ENCODE assay signal across 8 cellular contexts in the genomic region with DNA sequence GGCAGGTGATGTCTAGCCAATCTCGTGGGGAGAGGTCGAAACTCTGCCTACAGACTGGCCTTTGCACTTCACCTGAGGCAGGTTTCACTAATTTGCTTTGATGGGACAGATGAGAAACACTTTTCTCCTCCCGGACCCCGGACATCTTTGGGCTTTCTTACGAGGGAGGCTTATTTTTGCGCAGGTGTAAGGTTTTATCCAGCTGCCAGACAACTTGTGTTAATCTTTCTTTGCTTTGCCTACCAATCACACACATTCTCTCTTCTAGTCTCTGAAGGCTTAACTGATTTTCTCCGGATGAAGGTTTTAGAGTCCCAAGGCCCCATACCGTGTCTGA. TPM values are rescaled to one million over a fixed set of nuclear protein-coding genes. Genes with fewer than 3 reads are reported as not detected.
DNase-seq lines count a peak whose midpoint lies in the region; ATAC-seq and TF ChIP-seq lines count a peak whose summit lies in the region.

No MANE protein-coding gene starts in this region.

- intact Hi-C loops in heart left ventricle (cut with DNase I), result loop anchor here in 1 of 10 donors (10.0 kb wide), 1 partner anchor 73 kb away; no protein-coding TSS in a partner anchor
- intact Hi-C loops in left ventricle myocardium superior (cut with micrococcal nuclease), result no loop called here
- intact Hi-C loops in lower lobe of right lung (cut with DNase I), result no loop called here

- WGBS in heart left ventricle, 4 donors, result 10 to 28% (median 23%) methylated on average over 8 of the region's 8 CpGs
- 11 to 14% methylated on average over 6 to 8 of the region's 8 CpGs for WGBS in tibial nerve, 2 donors

- H3K4me1 ChIP-seq in heart left ventricle (peaks cover 0 to 38% (median 0%) of the 10 kb centered on the region in 12 donors), lower lobe of right lung (peaks cover 8% of the 10 kb centered on the region), tibial nerve (peaks cover 0 to 11% (median 5%) of the 10 kb centered on the region in 4 donors)

- peaks cover 79% of the 10 kb centered on the region for H3K4me1 Mint-ChIP-seq in activated naive CD8-positive, alpha-beta T cell treated with anti-CD3 and anti-CD28 coated beads, Interleukin-2, amount 50 U/mL, for 24 hours

- no peak for TF ChIP-seq EP300 in tibial nerve (IDR thresholded peaks at IDR 0.05)

- H3K9me3 ChIP-seq in heart left ventricle, result no peaks in the 10 kb centered on the region
- H3K9me3 ChIP-seq in lower lobe of right lung, result no peaks in the 10 kb centered on the region
- H3K9me3 ChIP-seq in tibial nerve, result no peaks in the 10 kb centered on the region

- TF ChIP-seq POLR2A in heart left ventricle (IDR thresholded peaks at IDR 0.05), result no peak
- TF ChIP-seq POLR2A in tibial nerve (IDR thresholded peaks at IDR 0.05), result no peak

- POLR2A ChIA-PET in HEK293T (lab: Yijun Ruan, JAX), result interaction anchor here (1.0 to 2.0 kb wide), 4 partner anchors 9 to 35 kb away, joined by 3 to 5 read pairs (median 3); no protein-coding TSS in a partner anchor

- H3K4me3 ChIP-seq in heart left ventricle (peak overlapping the region; percentile 41 to 67 (median 58)), lower lobe of right lung (peak overlapping the region; percentile 62), tibial nerve (peak overlapping the region; percentile 24 to 62 (median 50))

- no peaks in the 10 kb centered on the region for H3K27me3 Mint-ChIP-seq in activated naive CD8-positive, alpha-beta T cell treated with anti-CD3 and anti-CD28 coated beads, Interleukin-2, amount 50 U/mL, for 24 hours

- no peaks in the 10 kb centered on the region for H3K36me3 ChIP-seq in heart left ventricle
- H3K36me3 ChIP-seq in lower lobe of right lung, result no peaks in the 10 kb centered on the region
- no peaks in the 10 kb centered on the region for H3K36me3 ChIP-seq in tibial nerve

- peak overlapping the region; percentile 90 for H3K4me3 Mint-ChIP-seq in activated naive CD8-positive, alpha-beta T cell treated with anti-CD3 and anti-CD28 coated beads, Interleukin-2, amount 50 U/mL, for 24 hours

- no peak for TF ChIP-seq CTCF in heart left ventricle (IDR thresholded peaks at IDR 0.05)
- TF ChIP-seq CTCF in lower lobe of right lung (IDR thresholded peaks at IDR 0.05), result no peak
- no peak for TF ChIP-seq CTCF in tibial nerve (IDR thresholded peaks at IDR 0.05)

- H3K9me3 Mint-ChIP-seq in activated naive CD8-positive, alpha-beta T cell treated with anti-CD3 and anti-CD28 coated beads, Interleukin-2, amount 50 U/mL, for 24 hours, result peaks cover under 1% of the 10 kb centered on the region

- peaks cover 9% of the 10 kb centered on the region for H3K36me3 Mint-ChIP-seq in activated naive CD8-positive, alpha-beta T cell treated with anti-CD3 and anti-CD28 coated beads, Interleukin-2, amount 50 U/mL, for 24 hours (ENCODE audit: low read depth)

- ATAC-seq in heart left ventricle (no peak), left ventricle myocardium superior (no peak), lower lobe of right lung (peak in 1 of 2 donors; percentile 4), HG03354 (IDR thresholded peaks at IDR 0.05; ENCODE audit: poor library complexity, severe bottlenecking, unreplicated experiment) (no peak)
- ATAC-seq in activated naive CD8-positive, alpha-beta T cell treated with anti-CD3 and anti-CD28 coated beads, Interleukin-2, amount 50 U/mL, for 24 hours, result no peak

- CTCF ChIA-PET in HEK293T (lab: Yijun Ruan, JAX), result no interaction called here

- H3K27me3 ChIP-seq in heart left ventricle, result peaks cover 0 to 14% (median 0%) of the 10 kb centered on the region in 9 donors
- peaks cover 6% of the 10 kb centered on the region for H3K27me3 ChIP-seq in lower lobe of right lung (ENCODE audit: low read depth)
- peaks cover 0 to 14% of the 10 kb centered on the region in 2 donors for H3K27me3 ChIP-seq in tibial nerve

- H3K27ac ChIP-seq in heart left ventricle, result peak overlapping the region in 5 of 12 donors; percentile 4 to 87 (median 56)
- peak overlapping the region; percentile 74 for H3K27ac ChIP-seq in lower lobe of right lung
- peak overlapping the region in 3 of 4 donors; percentile 2 to 83 (median 51) for H3K27ac ChIP-seq in tibial nerve

- DNase-seq in heart left ventricle (no peak), left ventricle myocardium superior (no peak), lower lobe of right lung (no peak), tibial nerve (ENCODE audit: low spot score in 2 of 2) (no peak), HEK293T (ENCODE audit: extremely low spot score) (no peak), HUDEP-2 (lab: John Stamatoyannopoulos, UW; ENCODE audit: unreplicated experiment in 76 of 76) (no peak)
- DNase-seq in activated naive CD8-positive, alpha-beta T cell treated with anti-CD3 and anti-CD28 coated beads, Interleukin-2, amount 50 U/mL, for 24 hours, result no peak

- peak overlapping the region; percentile 81 for H3K27ac Mint-ChIP-seq in activated naive CD8-positive, alpha-beta T cell treated with anti-CD3 and anti-CD28 coated beads, Interleukin-2, amount 50 U/mL, for 24 hours

TF ChIP-seq in HEK293T, 16 proteins besides CTCF, POLR2A, EP300 and RAD21:
- TF ChIP-seq ZNF384 (IDR thresholded peaks at IDR 0.05), result no peak

RNA-seq across cellular contexts. Expression of gene EMB, which starts 0.4 kb away (rescaled TPM):
- total RNA-seq in heart left ventricle, result 10 to 100 TPM in 7 of 9 donors, 1 to 10 TPM in 2; 4.2 to 44.6 (median 11.6) TPM
- 1 to 10 TPM in 1 of 2 donors, under 1 TPM in 1; 0.94 to 1.4 TPM for polyA plus RNA-seq in heart left ventricle
- total RNA-seq in left ventricle myocardium superior, result 12.0 TPM
- 30.3 TPM for total RNA-seq in lower lobe of right lung
- total RNA-seq in tibial nerve, result 10 to 100 TPM in 1 of 4 donors, 1 to 10 TPM in 3; 6.3 to 14.7 (median 8.3) TPM
